ENCODE assay signal across 1 cellular context in genomic region chr22:35841907-35842518, GRCh38.
TF ChIP-seq lines count a peak whose summit lies in the region.

No MANE protein-coding gene starts in this region.

TF ChIP-seq in GM23338, 12 proteins besides CTCF, POLR2A, EP300 and RAD21 (continued from another document):
- no peak for TF ChIP-seq ZNF462 (CRISPR knock-in tag; IDR thresholded peaks at IDR 0.05)
